In genomic region chr7:44638611-44639557, GRCh38 we compare ENCODE assay signal across 1 cellular context.
TF ChIP-seq lines count a peak whose summit lies in the region.

No MANE protein-coding gene starts in this region.

TF ChIP-seq in HEK293, 187 proteins besides CTCF, POLR2A, EP300 and RAD21 (continued from another document):
- no peak for TF ChIP-seq ZNF513 (tag by site-specific recombination; IDR thresholded peaks at IDR 0.05)
- no peak for TF ChIP-seq KLF7 (tag by site-specific recombination; IDR thresholded peaks at IDR 0.05; ENCODE audit: borderline replicate concordance)
- TF ChIP-seq ZNF366 (tag by site-specific recombination; conservative IDR thresholded peaks at IDR 0.05) = peak; percentile 81
- TF ChIP-seq MZF1 (tag by site-specific recombination; IDR thresholded peaks at IDR 0.05; ENCODE audit: borderline replicate concordance) = no peak
- no peak for TF ChIP-seq ZNF561 (tag by site-specific recombination; IDR thresholded peaks at IDR 0.05; ENCODE audit: borderline replicate concordance)
- TF ChIP-seq MYNN (tag by site-specific recombination; IDR thresholded peaks at IDR 0.05; ENCODE audit: borderline replicate concordance) = no peak
- no peak for TF ChIP-seq BCL6B (tag by site-specific recombination; IDR thresholded peaks at IDR 0.05)
- no peak for TF ChIP-seq ZBTB1 (tag by site-specific recombination; IDR thresholded peaks at IDR 0.05)
- peak; percentile 87 for TF ChIP-seq PATZ1 (tag by site-specific recombination; IDR thresholded peaks at IDR 0.05)
- no peak for TF ChIP-seq ZNF112 (tag by site-specific recombination; IDR thresholded peaks at IDR 0.05)
- 0 out of 2 replicates have a peak, but pooled peaks have one; percentile 23 for TF ChIP-seq ZIC2 (tag by site-specific recombination; IDR thresholded peaks at IDR 0.05)
- no peak for TF ChIP-seq ZNF449 (tag by site-specific recombination; IDR thresholded peaks at IDR 0.05)
- TF ChIP-seq ZNF202 (tag by site-specific recombination; IDR thresholded peaks at IDR 0.05; ENCODE audit: borderline replicate concordance) = no peak
- TF ChIP-seq SETDB1 (IDR thresholded peaks at IDR 0.05; ENCODE audit: insufficient read length, low read length) = no peak
- peak; percentile 32; the same call in 1 of the 2 replicates for TF ChIP-seq ZNF394 (tag by site-specific recombination; IDR thresholded peaks at IDR 0.05; ENCODE audit: borderline replicate concordance)
- no peak for TF ChIP-seq ZNF175 (tag by site-specific recombination; IDR thresholded peaks at IDR 0.05)
- no peak for TF ChIP-seq ZSCAN18 (tag by site-specific recombination; IDR thresholded peaks at IDR 0.05)
- no peak for TF ChIP-seq ZBTB7A (tag by site-specific recombination; IDR thresholded peaks at IDR 0.05; ENCODE audit: low read depth)
- no peak for TF ChIP-seq ZNF114 (tag by site-specific recombination; IDR thresholded peaks at IDR 0.05)
- TF ChIP-seq ZNF768 (tag by site-specific recombination; IDR thresholded peaks at IDR 0.05) = no peak
- TF ChIP-seq OVOL3 (tag by site-specific recombination; IDR thresholded peaks at IDR 0.05) = no peak
- TF ChIP-seq SCRT1 (tag by site-specific recombination; IDR thresholded peaks at IDR 0.05; ENCODE audit: borderline replicate concordance) = no peak
- TF ChIP-seq BCL11A (tag by site-specific recombination; IDR thresholded peaks at IDR 0.05; ENCODE audit: low read depth) = 0 out of 2 replicates have a peak, but pooled peaks have one; percentile 37
- TF ChIP-seq ZNF335 (tag by site-specific recombination; conservative IDR thresholded peaks at IDR 0.05) = no peak; the same call in 1 of the 2 replicates
- TF ChIP-seq ZEB2 (tag by site-specific recombination; IDR thresholded peaks at IDR 0.05) = peak; percentile 60
- no peak for TF ChIP-seq ZNF214 (tag by site-specific recombination; IDR thresholded peaks at IDR 0.05; ENCODE audit: borderline replicate concordance)
- 0 out of 2 replicates have a peak, but pooled peaks have one; percentile 66 for TF ChIP-seq ZSCAN23 (tag by site-specific recombination; IDR thresholded peaks at IDR 0.05)
- TF ChIP-seq ZNF777 (tag by site-specific recombination; IDR thresholded peaks at IDR 0.05; ENCODE audit: borderline replicate concordance) = no peak
- TF ChIP-seq ZBTB8A (tag by site-specific recombination; IDR thresholded peaks at IDR 0.05) = no peak
- TF ChIP-seq ZNF837 (tag by site-specific recombination; IDR thresholded peaks at IDR 0.05) = no peak
- TF ChIP-seq GLIS2 (tag by site-specific recombination; IDR thresholded peaks at IDR 0.05) = peak; percentile 73
- no peak for TF ChIP-seq ZNF426 (tag by site-specific recombination; IDR thresholded peaks at IDR 0.05)
- no peak for TF ChIP-seq PRDM1 (tag by site-specific recombination; IDR thresholded peaks at IDR 0.05)
- TF ChIP-seq ZBTB10 (tag by site-specific recombination; IDR thresholded peaks at IDR 0.05) = peak; percentile 31; the same call in 1 of the 2 replicates
- no peak for TF ChIP-seq ZNF626 (tag by site-specific recombination; IDR thresholded peaks at IDR 0.05)
- no peak for TF ChIP-seq ZNF274 (IDR thresholded peaks at IDR 0.05; ENCODE audit: low read length)
- no peak for TF ChIP-seq ZNF274 (tag by site-specific recombination; IDR thresholded peaks at IDR 0.05; ENCODE audit: borderline replicate concordance)
- TF ChIP-seq ZNF132 (tag by site-specific recombination; IDR thresholded peaks at IDR 0.05; ENCODE audit: borderline replicate concordance) = no peak
- TF ChIP-seq ZNF248 (tag by site-specific recombination; IDR thresholded peaks at IDR 0.05) = no peak
- TF ChIP-seq ZNF639 (tag by site-specific recombination; IDR thresholded peaks at IDR 0.05) = peak; percentile 70; the same call in 1 of the 2 replicates
- TF ChIP-seq ZNF311 (tag by site-specific recombination; IDR thresholded peaks at IDR 0.05; ENCODE audit: borderline replicate concordance) = no peak
